In the genomic region with DNA sequence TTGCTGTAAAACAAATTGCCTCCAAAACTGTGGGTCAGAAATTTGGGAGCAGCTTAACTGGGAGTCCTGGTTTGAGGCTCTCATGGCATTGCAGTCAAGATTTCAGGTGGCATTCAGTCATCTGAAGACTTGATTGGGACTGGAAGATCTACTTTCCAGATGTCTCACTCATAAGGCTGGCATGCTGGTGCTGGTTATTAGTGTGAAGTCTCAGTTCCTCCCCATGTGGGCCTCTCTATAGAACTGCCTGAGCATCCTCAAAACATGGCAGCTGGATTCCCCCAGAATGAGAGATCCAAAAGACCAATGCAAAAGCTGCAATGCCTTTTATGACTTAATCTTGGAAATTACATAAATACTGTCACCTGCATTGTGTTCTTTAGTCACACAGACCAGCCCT, we compare ENCODE assay signal across 15 cellular contexts.
DNase-seq lines count a peak whose midpoint lies in the region; ATAC-seq and TF ChIP-seq lines count a peak whose summit lies in the region.
"Had no signal": no experiment of that assay in that cellular context is flagged by ENCODE, and none has a peak within 500 bp of the region (broad histone marks: within the 10 kb centered on the region; RNA-seq: fewer than 3 reads in every experiment).

No MANE protein-coding gene starts in this region.

- H3K4me3 ChIP-seq in MM.1S (ENCODE audit: low read length): no peak overlapping the region
- H3K4me3 ChIP-seq: BLaER1, colonic mucosa, lung, suprapubic skin had no signal

- no peak overlapping the region for H3K9ac ChIP-seq in MM.1S (ENCODE audit: low read length)
- H3K9ac ChIP-seq: BLaER1 had no signal

- H3K4me2 ChIP-seq in MM.1S (ENCODE audit: low read depth, low read length): no peak overlapping the region
- H3K4me2 ChIP-seq: BLaER1 had no signal

- H2AFZ ChIP-seq in MM.1S (ENCODE audit: low read length): no peak overlapping the region

- peaks cover 26% of the 10 kb centered on the region for H3K4me1 ChIP-seq in MM.1S (ENCODE audit: low read length)
- H3K4me1 ChIP-seq: colonic mucosa, suprapubic skin had no signal

- H3K9me2 ChIP-seq in MM.1S (replicated peaks; ENCODE audit: insufficient read depth, low read length): no peaks in the 10 kb centered on the region

- ATAC-seq in GM18502 (IDR thresholded peaks at IDR 0.05; ENCODE audit: poor library complexity, unreplicated experiment) (peak; percentile 90), GM19023 (IDR thresholded peaks at IDR 0.05; ENCODE audit: unreplicated experiment) (peak; percentile 52), HG02763 (IDR thresholded peaks at IDR 0.05; ENCODE audit: unreplicated experiment) (peak; percentile 61)
- ATAC-seq: HCT116 had no signal

- DNase-seq in MM.1S (peak; percentile 22), NCI-H2171 (lab: John Stamatoyannopoulos, UW) (no peak), substantia nigra (lab: John Stamatoyannopoulos, UW) (no peak), amygdala (lab: John Stamatoyannopoulos, UW) (no peak), superior temporal gyrus (ENCODE audit: extremely low spot score) (no peak)
- DNase-seq: activated CD8-positive, alpha-beta memory T cell treated with anti-CD3 and anti-CD28 coated beads for 24 hours; colonic mucosa; EL had no signal

- TF ChIP-seq CTCF in MM.1S (IDR thresholded peaks at IDR 0.05; ENCODE audit: low read length): no peak

- H3F3A ChIP-seq in MM.1S (ENCODE audit: insufficient read depth, low read length): peaks cover 15% of the 10 kb centered on the region

- H3K27ac ChIP-seq in MM.1S (ENCODE audit: low read length) (no peak overlapping the region), substantia nigra (ENCODE audit: low read depth, low read length, poor library complexity, severe bottlenecking) (no peak overlapping the region)
- H3K27ac ChIP-seq: BLaER1, colonic mucosa, suprapubic skin had no signal

- no peaks in the 10 kb centered on the region for H3K27me3 ChIP-seq in MM.1S (replicated peaks; ENCODE audit: insufficient read depth, low read length)
- H3K27me3 ChIP-seq: BLaER1, colonic mucosa, suprapubic skin had no signal

- no peaks in the 10 kb centered on the region for H3K9me3 ChIP-seq in MM.1S (replicated peaks; ENCODE audit: insufficient read depth, low read length)
- H3K9me3 ChIP-seq: BLaER1, colonic mucosa, suprapubic skin had no signal

- no peaks in the 10 kb centered on the region for H4K20me1 ChIP-seq in MM.1S (ENCODE audit: insufficient read depth, low read length)
- H4K20me1 ChIP-seq: BLaER1 had no signal

- no peaks in the 10 kb centered on the region for H3K79me2 ChIP-seq in MM.1S (ENCODE audit: low read length)

- H3K36me3 ChIP-seq in MM.1S (replicated peaks; ENCODE audit: insufficient read depth, low read length): no peaks in the 10 kb centered on the region
- H3K36me3 ChIP-seq: colonic mucosa, suprapubic skin had no signal
